In the genomic region with DNA sequence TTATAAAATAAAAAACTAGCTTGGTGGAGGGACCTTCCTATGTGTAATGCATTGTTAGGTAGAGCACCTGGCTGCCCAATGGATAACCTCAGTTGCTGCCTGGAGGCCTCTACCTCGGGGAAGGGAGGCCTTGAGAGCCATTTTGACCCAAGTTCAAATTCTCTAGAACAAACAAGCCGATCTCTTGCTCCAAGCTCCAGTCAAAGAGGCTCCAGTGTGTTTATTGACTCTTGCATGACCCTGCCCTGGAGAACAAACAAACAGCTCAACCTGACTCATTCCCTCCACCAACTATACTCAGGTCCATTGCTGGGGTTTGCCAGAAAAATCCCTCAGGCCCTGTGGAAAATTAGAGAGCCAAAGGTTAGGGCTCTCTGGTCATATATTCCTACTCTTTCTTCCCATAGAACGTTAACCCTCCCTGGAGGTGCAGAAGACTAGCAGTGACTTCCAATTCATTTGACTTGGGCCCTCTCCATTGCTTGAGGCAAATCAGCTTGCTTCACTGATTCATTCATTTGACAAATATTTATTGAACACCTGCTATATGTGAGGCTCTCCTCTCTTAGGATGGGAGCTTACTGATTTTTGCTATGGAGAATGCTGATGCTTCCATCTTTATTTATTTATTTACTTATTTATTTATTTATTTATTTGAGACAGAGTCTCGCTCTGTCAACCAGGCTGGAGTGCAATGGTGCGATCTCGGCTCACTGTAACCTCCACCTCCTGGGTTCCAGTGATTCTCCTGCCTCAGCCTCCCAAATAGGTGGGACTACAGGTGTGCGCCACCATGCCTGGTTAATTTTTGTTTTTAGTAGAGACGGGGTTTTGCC, we compare ENCODE assay signal across 1 cellular context.
TF ChIP-seq lines count a peak whose summit lies in the region.

No MANE protein-coding gene starts in this region.

TF ChIP-seq in HepG2, 621 proteins besides CTCF, POLR2A, EP300 and RAD21 (continued from another document and continues in another):
- TF ChIP-seq, protein P1, sequence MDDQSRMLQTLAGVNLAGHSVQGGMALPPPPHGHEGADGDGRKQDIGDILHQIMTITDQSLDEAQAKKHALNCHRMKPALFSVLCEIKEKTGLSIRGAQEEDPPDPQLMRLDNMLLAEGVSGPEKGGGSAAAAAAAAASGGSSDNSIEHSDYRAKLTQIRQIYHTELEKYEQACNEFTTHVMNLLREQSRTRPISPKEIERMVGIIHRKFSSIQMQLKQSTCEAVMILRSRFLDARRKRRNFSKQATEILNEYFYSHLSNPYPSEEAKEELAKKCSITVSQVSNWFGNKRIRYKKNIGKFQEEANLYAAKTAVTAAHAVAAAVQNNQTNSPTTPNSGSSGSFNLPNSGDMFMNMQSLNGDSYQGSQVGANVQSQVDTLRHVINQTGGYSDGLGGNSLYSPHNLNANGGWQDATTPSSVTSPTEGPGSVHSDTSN (CRISPR knock-in tag; IDR thresholded peaks at IDR 0.05; ENCODE audit: borderline replicate concordance), result no peak
- TF ChIP-seq, protein P2, sequence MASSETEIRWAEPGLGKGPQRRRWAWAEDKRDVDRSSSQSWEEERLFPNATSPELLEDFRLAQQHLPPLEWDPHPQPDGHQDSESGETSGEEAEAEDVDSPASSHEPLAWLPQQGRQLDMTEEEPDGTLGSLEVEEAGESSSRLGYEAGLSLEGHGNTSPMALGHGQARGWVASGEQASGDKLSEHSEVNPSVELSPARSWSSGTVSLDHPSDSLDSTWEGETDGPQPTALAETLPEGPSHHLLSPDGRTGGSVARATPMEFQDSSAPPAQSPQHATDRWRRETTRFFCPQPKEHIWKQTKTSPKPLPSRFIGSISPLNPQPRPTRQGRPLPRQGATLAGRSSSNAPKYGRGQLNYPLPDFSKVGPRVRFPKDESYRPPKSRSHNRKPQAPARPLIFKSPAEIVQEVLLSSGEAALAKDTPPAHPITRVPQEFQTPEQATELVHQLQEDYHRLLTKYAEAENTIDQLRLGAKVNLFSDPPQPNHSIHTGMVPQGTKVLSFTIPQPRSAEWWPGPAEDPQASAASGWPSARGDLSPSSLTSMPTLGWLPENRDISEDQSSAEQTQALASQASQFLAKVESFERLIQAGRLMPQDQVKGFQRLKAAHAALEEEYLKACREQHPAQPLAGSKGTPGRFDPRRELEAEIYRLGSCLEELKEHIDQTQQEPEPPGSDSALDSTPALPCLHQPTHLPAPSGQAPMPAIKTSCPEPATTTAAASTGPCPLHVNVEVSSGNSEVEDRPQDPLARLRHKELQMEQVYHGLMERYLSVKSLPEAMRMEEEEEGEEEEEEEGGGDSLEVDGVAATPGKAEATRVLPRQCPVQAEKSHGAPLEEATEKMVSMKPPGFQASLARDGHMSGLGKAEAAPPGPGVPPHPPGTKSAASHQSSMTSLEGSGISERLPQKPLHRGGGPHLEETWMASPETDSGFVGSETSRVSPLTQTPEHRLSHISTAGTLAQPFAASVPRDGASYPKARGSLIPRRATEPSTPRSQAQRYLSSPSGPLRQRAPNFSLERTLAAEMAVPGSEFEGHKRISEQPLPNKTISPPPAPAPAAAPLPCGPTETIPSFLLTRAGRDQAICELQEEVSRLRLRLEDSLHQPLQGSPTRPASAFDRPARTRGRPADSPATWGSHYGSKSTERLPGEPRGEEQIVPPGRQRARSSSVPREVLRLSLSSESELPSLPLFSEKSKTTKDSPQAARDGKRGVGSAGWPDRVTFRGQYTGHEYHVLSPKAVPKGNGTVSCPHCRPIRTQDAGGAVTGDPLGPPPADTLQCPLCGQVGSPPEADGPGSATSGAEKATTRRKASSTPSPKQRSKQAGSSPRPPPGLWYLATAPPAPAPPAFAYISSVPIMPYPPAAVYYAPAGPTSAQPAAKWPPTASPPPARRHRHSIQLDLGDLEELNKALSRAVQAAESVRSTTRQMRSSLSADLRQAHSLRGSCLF (CRISPR knock-in tag; IDR thresholded peaks at IDR 0.05; ENCODE audit: borderline replicate concordance), result no peak
- no peak for TF ChIP-seq ZNF18 (CRISPR knock-in tag; IDR thresholded peaks at IDR 0.05; ENCODE audit: insufficient replicate concordance)
- TF ChIP-seq TFE3 (CRISPR knock-in tag; IDR thresholded peaks at IDR 0.05), result no peak
- peak; percentile 18; the same call in 1 of the 2 replicates for TF ChIP-seq NFYB (CRISPR knock-in tag; IDR thresholded peaks at IDR 0.05)
- TF ChIP-seq MZF1 (CRISPR knock-in tag; IDR thresholded peaks at IDR 0.05; ENCODE audit: borderline replicate concordance), result no peak
- TF ChIP-seq, protein P3, sequence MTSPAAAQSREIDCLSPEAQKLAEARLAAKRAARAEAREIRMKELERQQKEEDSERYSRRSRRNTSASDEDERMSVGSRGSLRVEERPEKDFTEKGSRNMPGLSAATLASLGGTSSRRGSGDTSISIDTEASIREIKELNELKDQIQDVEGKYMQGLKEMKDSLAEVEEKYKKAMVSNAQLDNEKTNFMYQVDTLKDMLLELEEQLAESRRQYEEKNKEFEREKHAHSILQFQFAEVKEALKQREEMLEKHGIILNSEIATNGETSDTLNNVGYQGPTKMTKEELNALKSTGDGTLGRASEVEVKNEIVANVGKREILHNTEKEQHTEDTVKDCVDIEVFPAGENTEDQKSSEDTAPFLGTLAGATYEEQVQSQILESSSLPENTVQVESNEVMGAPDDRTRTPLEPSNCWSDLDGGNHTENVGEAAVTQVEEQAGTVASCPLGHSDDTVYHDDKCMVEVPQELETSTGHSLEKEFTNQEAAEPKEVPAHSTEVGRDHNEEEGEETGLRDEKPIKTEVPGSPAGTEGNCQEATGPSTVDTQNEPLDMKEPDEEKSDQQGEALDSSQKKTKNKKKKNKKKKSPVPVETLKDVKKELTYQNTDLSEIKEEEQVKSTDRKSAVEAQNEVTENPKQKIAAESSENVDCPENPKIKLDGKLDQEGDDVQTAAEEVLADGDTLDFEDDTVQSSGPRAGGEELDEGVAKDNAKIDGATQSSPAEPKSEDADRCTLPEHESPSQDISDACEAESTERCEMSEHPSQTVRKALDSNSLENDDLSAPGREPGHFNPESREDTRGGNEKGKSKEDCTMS (CRISPR knock-in tag; conservative IDR thresholded peaks at IDR 0.05), result no peak
- no peak for TF ChIP-seq SP1 (IDR thresholded peaks at IDR 0.05)
- TF ChIP-seq SP1 (CRISPR knock-in tag; IDR thresholded peaks at IDR 0.05), result no peak
- TF ChIP-seq ZNF296 (CRISPR knock-in tag; conservative IDR thresholded peaks at IDR 0.05), result no peak
- TF ChIP-seq NFYC (CRISPR knock-in tag; IDR thresholded peaks at IDR 0.05), result no peak
- TF ChIP-seq HMG20B (CRISPR knock-in tag; conservative IDR thresholded peaks at IDR 0.05), result peak; percentile 70; the same call in 1 of the 2 replicates
- no peak for TF ChIP-seq NFE2 (CRISPR knock-in tag; IDR thresholded peaks at IDR 0.05)
- TF ChIP-seq TBP (CRISPR knock-in tag; IDR thresholded peaks at IDR 0.05), result no peak
- TF ChIP-seq SRSF4 (IDR thresholded peaks at IDR 0.05; ENCODE audit: low read depth, low read length, poor library complexity, severe bottlenecking), result no peak
- TF ChIP-seq NCOA1 (CRISPR knock-in tag; IDR thresholded peaks at IDR 0.05), result no peak
- TF ChIP-seq ZNF282 (IDR thresholded peaks at IDR 0.05; ENCODE audit: partially characterized antibody), result no peak
- no peak for TF ChIP-seq IRX3 (CRISPR knock-in tag; IDR thresholded peaks at IDR 0.05; ENCODE audit: borderline replicate concordance, low read depth)
- no peak for TF ChIP-seq ZNF451 (CRISPR knock-in tag; IDR thresholded peaks at IDR 0.05)
- TF ChIP-seq HCFC1 (IDR thresholded peaks at IDR 0.05; ENCODE audit: low read depth, low read length), result no peak
- no peak for TF ChIP-seq ZNF883 (CRISPR knock-in tag; IDR thresholded peaks at IDR 0.05; ENCODE audit: not compliant biosample characterization)
- no peak for TF ChIP-seq RFX5 (IDR thresholded peaks at IDR 0.05; ENCODE audit: low read depth, low read length)
- no peak for TF ChIP-seq ZNF260 (CRISPR knock-in tag; IDR thresholded peaks at IDR 0.05; ENCODE audit: borderline replicate concordance, low read depth)
- TF ChIP-seq, protein P4, sequence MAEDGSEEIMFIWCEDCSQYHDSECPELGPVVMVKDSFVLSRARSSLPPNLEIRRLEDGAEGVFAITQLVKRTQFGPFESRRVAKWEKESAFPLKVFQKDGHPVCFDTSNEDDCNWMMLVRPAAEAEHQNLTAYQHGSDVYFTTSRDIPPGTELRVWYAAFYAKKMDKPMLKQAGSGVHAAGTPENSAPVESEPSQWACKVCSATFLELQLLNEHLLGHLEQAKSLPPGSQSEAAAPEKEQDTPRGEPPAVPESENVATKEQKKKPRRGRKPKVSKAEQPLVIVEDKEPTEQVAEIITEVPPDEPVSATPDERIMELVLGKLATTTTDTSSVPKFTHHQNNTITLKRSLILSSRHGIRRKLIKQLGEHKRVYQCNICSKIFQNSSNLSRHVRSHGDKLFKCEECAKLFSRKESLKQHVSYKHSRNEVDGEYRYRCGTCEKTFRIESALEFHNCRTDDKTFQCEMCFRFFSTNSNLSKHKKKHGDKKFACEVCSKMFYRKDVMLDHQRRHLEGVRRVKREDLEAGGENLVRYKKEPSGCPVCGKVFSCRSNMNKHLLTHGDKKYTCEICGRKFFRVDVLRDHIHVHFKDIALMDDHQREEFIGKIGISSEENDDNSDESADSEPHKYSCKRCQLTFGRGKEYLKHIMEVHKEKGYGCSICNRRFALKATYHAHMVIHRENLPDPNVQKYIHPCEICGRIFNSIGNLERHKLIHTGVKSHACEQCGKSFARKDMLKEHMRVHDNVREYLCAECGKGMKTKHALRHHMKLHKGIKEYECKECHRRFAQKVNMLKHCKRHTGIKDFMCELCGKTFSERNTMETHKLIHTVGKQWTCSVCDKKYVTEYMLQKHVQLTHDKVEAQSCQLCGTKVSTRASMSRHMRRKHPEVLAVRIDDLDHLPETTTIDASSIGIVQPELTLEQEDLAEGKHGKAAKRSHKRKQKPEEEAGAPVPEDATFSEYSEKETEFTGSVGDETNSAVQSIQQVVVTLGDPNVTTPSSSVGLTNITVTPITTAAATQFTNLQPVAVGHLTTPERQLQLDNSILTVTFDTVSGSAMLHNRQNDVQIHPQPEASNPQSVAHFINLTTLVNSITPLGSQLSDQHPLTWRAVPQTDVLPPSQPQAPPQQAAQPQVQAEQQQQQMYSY (CRISPR knock-in tag; IDR thresholded peaks at IDR 0.05), result no peak
- TF ChIP-seq ZNF775 (CRISPR knock-in tag; IDR thresholded peaks at IDR 0.05; ENCODE audit: borderline replicate concordance), result no peak
- no peak for TF ChIP-seq ZNF776 (CRISPR knock-in tag; IDR thresholded peaks at IDR 0.05)
- peak; percentile 62 for TF ChIP-seq ASH2L (IDR thresholded peaks at IDR 0.05; ENCODE audit: insufficient read length, low read depth, low read length)
- TF ChIP-seq FOXM1 (CRISPR knock-in tag; IDR thresholded peaks at IDR 0.05), result no peak
- TF ChIP-seq, protein P5, sequence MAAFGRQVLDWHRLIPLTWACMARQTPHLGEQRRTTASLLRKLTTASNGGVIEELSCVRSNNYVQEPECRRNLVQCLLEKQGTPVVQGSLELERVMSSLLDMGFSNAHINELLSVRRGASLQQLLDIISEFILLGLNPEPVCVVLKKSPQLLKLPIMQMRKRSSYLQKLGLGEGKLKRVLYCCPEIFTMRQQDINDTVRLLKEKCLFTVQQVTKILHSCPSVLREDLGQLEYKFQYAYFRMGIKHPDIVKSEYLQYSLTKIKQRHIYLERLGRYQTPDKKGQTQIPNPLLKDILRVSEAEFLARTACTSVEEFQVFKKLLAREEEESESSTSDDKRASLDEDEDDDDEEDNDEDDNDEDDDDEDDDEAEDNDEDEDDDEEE (CRISPR knock-in tag; IDR thresholded peaks at IDR 0.05), result peak; percentile 68; the same call in 1 of the 2 replicates
- TF ChIP-seq, protein P6, sequence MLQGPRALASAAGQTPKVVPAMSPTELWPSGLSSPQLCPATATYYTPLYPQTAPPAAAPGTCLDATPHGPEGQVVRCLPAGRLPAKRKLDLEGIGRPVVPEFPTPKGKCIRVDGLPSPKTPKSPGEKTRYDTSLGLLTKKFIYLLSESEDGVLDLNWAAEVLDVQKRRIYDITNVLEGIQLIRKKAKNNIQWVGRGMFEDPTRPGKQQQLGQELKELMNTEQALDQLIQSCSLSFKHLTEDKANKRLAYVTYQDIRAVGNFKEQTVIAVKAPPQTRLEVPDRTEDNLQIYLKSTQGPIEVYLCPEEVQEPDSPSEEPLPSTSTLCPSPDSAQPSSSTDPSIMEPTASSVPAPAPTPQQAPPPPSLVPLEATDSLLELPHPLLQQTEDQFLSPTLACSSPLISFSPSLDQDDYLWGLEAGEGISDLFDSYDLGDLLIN (CRISPR knock-in tag; IDR thresholded peaks at IDR 0.05; ENCODE audit: borderline replicate concordance), result no peak
- peak; percentile 92 to 96 for TF ChIP-seq NR2F1 (CRISPR knock-in tag; IDR thresholded peaks at IDR 0.05)
- peak; percentile 73 for TF ChIP-seq ZEB1 (IDR thresholded peaks at IDR 0.05; ENCODE audit: insufficient replicate concordance, low read depth)
- TF ChIP-seq, protein P7, sequence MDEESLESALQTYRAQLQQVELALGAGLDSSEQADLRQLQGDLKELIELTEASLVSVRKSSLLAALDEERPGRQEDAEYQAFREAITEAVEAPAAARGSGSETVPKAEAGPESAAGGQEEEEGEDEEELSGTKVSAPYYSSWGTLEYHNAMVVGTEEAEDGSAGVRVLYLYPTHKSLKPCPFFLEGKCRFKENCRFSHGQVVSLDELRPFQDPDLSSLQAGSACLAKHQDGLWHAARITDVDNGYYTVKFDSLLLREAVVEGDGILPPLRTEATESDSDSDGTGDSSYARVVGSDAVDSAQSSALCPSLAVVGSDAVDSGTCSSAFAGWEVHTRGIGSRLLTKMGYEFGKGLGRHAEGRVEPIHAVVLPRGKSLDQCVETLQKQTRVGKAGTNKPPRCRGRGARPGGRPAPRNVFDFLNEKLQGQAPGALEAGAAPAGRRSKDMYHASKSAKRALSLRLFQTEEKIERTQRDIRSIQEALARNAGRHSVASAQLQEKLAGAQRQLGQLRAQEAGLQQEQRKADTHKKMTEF (CRISPR knock-in tag; IDR thresholded peaks at IDR 0.05), result peak; percentile 95
- TF ChIP-seq HDAC6 (IDR thresholded peaks at IDR 0.05; ENCODE audit: low read depth, low read length), result no peak
- no peak for TF ChIP-seq NR1H2 (CRISPR knock-in tag; IDR thresholded peaks at IDR 0.05; ENCODE audit: borderline replicate concordance, low read depth)
- TF ChIP-seq ZMYM3 (CRISPR knock-in tag; IDR thresholded peaks at IDR 0.05), result no peak
- peak; percentile 91 for TF ChIP-seq JUND (CRISPR knock-in tag; IDR thresholded peaks at IDR 0.05)
